1 cellular context compared by ENCODE assay signal in genomic region chr19:2610637-2611482, GRCh38.
A peak's percentile ranks its signal among the peaks of the same experiment; 100 is the strongest.
TF ChIP-seq lines count a peak whose summit lies in the region.

No MANE protein-coding gene starts in this region.

TF ChIP-seq in K562, 482 proteins besides CTCF, POLR2A, EP300 and RAD21 (continued from another document and continues in another):
- TF ChIP-seq NFRKB (IDR thresholded peaks at IDR 0.05; ENCODE audit: low read depth) (no peak), SRSF9 (IDR thresholded peaks at IDR 0.05; ENCODE audit: borderline replicate concordance, low read depth, low read length) (no peak), TOE1 (IDR thresholded peaks at IDR 0.05; ENCODE audit: borderline replicate concordance) (no peak), TOE1 (CRISPR knock-in tag; IDR thresholded peaks at IDR 0.05; ENCODE audit: borderline replicate concordance, low read depth) (no peak), ZNF217 (CRISPR knock-in tag; IDR thresholded peaks at IDR 0.05) (no peak), EGR1 (conservative IDR thresholded peaks at IDR 0.05) (no peak), ZNF668 (CRISPR knock-in tag; IDR thresholded peaks at IDR 0.05) (no peak), FOSL1 (tag; conservative IDR thresholded peaks at IDR 0.05) (no peak), SMARCA4 (IDR thresholded peaks at IDR 0.05) (no peak), ZNF778 (CRISPR knock-in tag; IDR thresholded peaks at IDR 0.05) (no peak), HDAC1 (IDR thresholded peaks at IDR 0.05) (no peak), ZNF23 (CRISPR knock-in tag; IDR thresholded peaks at IDR 0.05) (no peak), ZEB2 (IDR thresholded peaks at IDR 0.05) (no peak; the same call in 1 of the 2 replicates), SNRNP70 (optimal IDR thresholded peaks at IDR 0.05; ENCODE audit: low read depth, low read length) (no peak), SREBF1 (IDR thresholded peaks at IDR 0.05; ENCODE audit: borderline replicate concordance, low read depth, low read length) (no peak), SMARCE1 (IDR thresholded peaks at IDR 0.05) (no peak), SAFB2 (IDR thresholded peaks at IDR 0.05; ENCODE audit: borderline replicate concordance, low read depth, low read length, severe bottlenecking) (no peak), IRF2 (CRISPR knock-in tag; IDR thresholded peaks at IDR 0.05) (no peak), SPI1 (IDR thresholded peaks at IDR 0.05; ENCODE audit: borderline replicate concordance, low read depth, low read length) (no peak), PCBP2 (IDR thresholded peaks at IDR 0.05; ENCODE audit: low read depth, low read length, poor library complexity, severe bottlenecking) (no peak), CEBPG (CRISPR knock-in tag; IDR thresholded peaks at IDR 0.05) (no peak), CEBPG (tag; conservative IDR thresholded peaks at IDR 0.05 in 1 of 2, IDR thresholded peaks at IDR 0.05 in 1 of 2) (no peak), CLOCK (CRISPR knock-in tag; IDR thresholded peaks at IDR 0.05; ENCODE audit: borderline replicate concordance) (no peak), NBN (IDR thresholded peaks at IDR 0.05; ENCODE audit: low read depth) (no peak), POLR2G (IDR thresholded peaks at IDR 0.05; ENCODE audit: low read depth, low read length) (no peak), OTX1 (CRISPR knock-in tag; IDR thresholded peaks at IDR 0.05) (no peak), RREB1 (CRISPR knock-in tag; IDR thresholded peaks at IDR 0.05) (0 out of 2 replicates have a peak, but pooled peaks have one; percentile 63), NFIC (IDR thresholded peaks at IDR 0.05) (no peak), ZNF133 (CRISPR knock-in tag; IDR thresholded peaks at IDR 0.05) (no peak), ZNF354B (CRISPR knock-in tag; IDR thresholded peaks at IDR 0.05) (no peak), ZFP1 (CRISPR knock-in tag; IDR thresholded peaks at IDR 0.05) (no peak), SRSF3 (IDR thresholded peaks at IDR 0.05; ENCODE audit: insufficient read depth, low read length) (no peak), RFX1 (IDR thresholded peaks at IDR 0.05) (no peak), ZNF75A (CRISPR knock-in tag; IDR thresholded peaks at IDR 0.05) (no peak), RCOR1 (IDR thresholded peaks at IDR 0.05; ENCODE audit: borderline replicate concordance in 1 of 2, low read depth in 2 of 2, low read length in 2 of 2) (peak in 1 of 2 experiments; percentile 62; a peak in 1 of 4 replicates), CXXC5 (CRISPR knock-in tag; IDR thresholded peaks at IDR 0.05) (peak; percentile 51), ARHGAP35 (IDR thresholded peaks at IDR 0.05; ENCODE audit: partially characterized antibody) (no peak), PURB (CRISPR knock-in tag; IDR thresholded peaks at IDR 0.05; ENCODE audit: low read depth) (no peak), TSC22D4 (tag; IDR thresholded peaks at IDR 0.05) (no peak), PML (IDR thresholded peaks at IDR 0.05; ENCODE audit: low read length) (no peak), TRIM25 (IDR thresholded peaks at IDR 0.05; ENCODE audit: borderline replicate concordance) (no peak)
- TF ChIP-seq, protein P1, sequence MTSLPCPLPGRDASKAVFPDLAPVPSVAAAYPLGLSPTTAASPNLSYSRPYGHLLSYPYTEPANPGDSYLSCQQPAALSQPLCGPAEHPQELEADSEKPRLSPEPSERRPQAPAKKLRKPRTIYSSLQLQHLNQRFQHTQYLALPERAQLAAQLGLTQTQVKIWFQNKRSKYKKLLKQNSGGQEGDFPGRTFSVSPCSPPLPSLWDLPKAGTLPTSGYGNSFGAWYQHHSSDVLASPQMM (CRISPR knock-in tag; IDR thresholded peaks at IDR 0.05): no peak
- TF ChIP-seq, protein P2, sequence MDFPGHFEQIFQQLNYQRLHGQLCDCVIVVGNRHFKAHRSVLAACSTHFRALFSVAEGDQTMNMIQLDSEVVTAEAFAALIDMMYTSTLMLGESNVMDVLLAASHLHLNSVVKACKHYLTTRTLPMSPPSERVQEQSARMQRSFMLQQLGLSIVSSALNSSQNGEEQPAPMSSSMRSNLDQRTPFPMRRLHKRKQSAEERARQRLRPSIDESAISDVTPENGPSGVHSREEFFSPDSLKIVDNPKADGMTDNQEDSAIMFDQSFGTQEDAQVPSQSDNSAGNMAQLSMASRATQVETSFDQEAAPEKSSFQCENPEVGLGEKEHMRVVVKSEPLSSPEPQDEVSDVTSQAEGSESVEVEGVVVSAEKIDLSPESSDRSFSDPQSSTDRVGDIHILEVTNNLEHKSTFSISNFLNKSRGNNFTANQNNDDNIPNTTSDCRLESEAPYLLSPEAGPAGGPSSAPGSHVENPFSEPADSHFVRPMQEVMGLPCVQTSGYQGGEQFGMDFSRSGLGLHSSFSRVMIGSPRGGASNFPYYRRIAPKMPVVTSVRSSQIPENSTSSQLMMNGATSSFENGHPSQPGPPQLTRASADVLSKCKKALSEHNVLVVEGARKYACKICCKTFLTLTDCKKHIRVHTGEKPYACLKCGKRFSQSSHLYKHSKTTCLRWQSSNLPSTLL (IDR thresholded peaks at IDR 0.05): no peak
- TF ChIP-seq, protein P3, sequence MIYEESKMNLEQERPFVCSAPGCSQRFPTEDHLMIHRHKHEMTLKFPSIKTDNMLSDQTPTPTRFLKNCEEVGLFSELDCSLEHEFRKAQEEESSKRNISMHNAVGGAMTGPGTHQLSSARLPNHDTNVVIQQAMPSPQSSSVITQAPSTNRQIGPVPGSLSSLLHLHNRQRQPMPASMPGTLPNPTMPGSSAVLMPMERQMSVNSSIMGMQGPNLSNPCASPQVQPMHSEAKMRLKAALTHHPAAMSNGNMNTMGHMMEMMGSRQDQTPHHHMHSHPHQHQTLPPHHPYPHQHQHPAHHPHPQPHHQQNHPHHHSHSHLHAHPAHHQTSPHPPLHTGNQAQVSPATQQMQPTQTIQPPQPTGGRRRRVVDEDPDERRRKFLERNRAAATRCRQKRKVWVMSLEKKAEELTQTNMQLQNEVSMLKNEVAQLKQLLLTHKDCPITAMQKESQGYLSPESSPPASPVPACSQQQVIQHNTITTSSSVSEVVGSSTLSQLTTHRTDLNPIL (CRISPR knock-in tag; IDR thresholded peaks at IDR 0.05): no peak
- TF ChIP-seq, protein P4, sequence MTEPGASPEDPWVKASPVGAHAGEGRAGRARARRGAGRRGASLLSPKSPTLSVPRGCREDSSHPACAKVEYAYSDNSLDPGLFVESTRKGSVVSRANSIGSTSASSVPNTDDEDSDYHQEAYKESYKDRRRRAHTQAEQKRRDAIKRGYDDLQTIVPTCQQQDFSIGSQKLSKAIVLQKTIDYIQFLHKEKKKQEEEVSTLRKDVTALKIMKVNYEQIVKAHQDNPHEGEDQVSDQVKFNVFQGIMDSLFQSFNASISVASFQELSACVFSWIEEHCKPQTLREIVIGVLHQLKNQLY (CRISPR knock-in tag; conservative IDR thresholded peaks at IDR 0.05): no peak
- TF ChIP-seq, protein P5, sequence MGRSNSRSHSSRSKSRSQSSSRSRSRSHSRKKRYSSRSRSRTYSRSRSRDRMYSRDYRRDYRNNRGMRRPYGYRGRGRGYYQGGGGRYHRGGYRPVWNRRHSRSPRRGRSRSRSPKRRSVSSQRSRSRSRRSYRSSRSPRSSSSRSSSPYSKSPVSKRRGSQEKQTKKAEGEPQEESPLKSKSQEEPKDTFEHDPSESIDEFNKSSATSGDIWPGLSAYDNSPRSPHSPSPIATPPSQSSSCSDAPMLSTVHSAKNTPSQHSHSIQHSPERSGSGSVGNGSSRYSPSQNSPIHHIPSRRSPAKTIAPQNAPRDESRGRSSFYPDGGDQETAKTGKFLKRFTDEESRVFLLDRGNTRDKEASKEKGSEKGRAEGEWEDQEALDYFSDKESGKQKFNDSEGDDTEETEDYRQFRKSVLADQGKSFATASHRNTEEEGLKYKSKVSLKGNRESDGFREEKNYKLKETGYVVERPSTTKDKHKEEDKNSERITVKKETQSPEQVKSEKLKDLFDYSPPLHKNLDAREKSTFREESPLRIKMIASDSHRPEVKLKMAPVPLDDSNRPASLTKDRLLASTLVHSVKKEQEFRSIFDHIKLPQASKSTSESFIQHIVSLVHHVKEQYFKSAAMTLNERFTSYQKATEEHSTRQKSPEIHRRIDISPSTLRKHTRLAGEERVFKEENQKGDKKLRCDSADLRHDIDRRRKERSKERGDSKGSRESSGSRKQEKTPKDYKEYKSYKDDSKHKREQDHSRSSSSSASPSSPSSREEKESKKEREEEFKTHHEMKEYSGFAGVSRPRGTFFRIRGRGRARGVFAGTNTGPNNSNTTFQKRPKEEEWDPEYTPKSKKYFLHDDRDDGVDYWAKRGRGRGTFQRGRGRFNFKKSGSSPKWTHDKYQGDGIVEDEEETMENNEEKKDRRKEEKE (IDR thresholded peaks at IDR 0.05; ENCODE audit: borderline replicate concordance in 1 of 2, control insufficient read depth in 1 of 2, low read depth in 2 of 2, low read length in 1 of 2): no peak
- TF ChIP-seq, protein P6, sequence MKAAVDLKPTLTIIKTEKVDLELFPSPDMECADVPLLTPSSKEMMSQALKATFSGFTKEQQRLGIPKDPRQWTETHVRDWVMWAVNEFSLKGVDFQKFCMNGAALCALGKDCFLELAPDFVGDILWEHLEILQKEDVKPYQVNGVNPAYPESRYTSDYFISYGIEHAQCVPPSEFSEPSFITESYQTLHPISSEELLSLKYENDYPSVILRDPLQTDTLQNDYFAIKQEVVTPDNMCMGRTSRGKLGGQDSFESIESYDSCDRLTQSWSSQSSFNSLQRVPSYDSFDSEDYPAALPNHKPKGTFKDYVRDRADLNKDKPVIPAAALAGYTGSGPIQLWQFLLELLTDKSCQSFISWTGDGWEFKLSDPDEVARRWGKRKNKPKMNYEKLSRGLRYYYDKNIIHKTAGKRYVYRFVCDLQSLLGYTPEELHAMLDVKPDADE (conservative IDR thresholded peaks at IDR 0.05; ENCODE audit: control insufficient read depth, low read depth, low read length): no peak
